Comparison of ENCODE assay signal across 15 cellular contexts in the genomic region with DNA sequence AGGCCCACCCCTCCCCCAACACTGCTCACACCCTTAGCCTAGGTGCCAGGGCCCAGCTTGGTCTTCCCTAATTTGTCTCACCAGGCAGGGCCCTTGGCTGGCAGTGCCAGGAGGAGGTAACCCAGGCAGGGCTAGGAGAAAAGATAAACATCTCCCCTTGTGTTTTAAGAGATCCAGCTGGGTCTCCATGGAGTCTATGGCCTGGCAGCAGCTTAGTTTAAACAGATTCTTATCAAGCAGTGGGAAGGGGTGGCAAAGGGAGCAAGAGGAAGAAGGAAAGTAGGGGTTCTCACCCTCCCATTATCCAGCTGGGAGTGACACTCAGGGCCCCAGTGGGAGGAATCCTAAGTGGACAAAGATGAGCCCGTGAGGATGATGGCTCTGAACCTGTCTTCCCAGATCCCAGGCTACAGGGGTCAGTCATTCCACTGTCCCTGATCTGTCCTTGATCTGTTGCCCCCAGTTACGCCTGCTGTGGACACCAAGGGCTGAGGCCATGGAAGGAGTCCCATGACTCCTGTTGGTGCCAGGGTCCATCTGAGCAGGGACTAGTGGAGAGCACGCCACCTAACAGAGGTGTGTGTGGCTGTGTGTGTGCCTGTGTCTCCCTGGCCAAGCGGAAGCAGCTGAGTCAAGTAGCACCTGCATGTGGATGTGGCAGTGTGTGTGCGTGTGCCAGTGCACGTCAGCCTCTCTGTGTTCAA. TPM values are rescaled to one million over a fixed set of nuclear protein-coding genes. Genes with fewer than 3 reads are reported as not detected.
A peak's percentile ranks its signal among the peaks of the same experiment; 100 is the strongest.
DNase-seq lines count a peak whose midpoint lies in the region; ATAC-seq and TF ChIP-seq lines count a peak whose summit lies in the region.
"Had no signal": no experiment of that assay in that cellular context is flagged by ENCODE, and none has a peak within 500 bp of the region (broad histone marks: within the 10 kb centered on the region; RNA-seq: fewer than 3 reads in every experiment).

No MANE protein-coding gene starts in this region.

- H3K9me3 Mint-ChIP-seq in neural crest cell (no peaks in the 10 kb centered on the region), CD14-positive monocyte (peaks cover 0 to 3% (median 0%) of the 10 kb centered on the region in 7 donors)
- H3K9me3 Mint-ChIP-seq: activated CD4-positive, alpha-beta T cell treated with anti-CD3 and anti-CD28 coated beads, Interleukin-2, amount 10 ng/mL, durations not matched to agents 7 days and 5 days; CD8-positive, alpha-beta T cell had no signal

- intact Hi-C loops in CD14-positive monocyte (cut with micrococcal nuclease), result no loop called here

- no peak overlapping the region for H3K4me3 Mint-ChIP-seq in neural crest cell
- H3K4me3 Mint-ChIP-seq in CD14-positive monocyte, result no peak overlapping the region
- H3K4me3 Mint-ChIP-seq: activated CD4-positive, alpha-beta T cell treated with anti-CD3 and anti-CD28 coated beads, Interleukin-2, amount 10 ng/mL, durations not matched to agents 7 days and 5 days; CD8-positive, alpha-beta T cell had no signal

- no peak for TF ChIP-seq CTCF in neural crest cell (conservative IDR thresholded peaks at IDR 0.05)
- TF ChIP-seq CTCF in CD14-positive monocyte (IDR thresholded peaks at IDR 0.05), result no peak

- DNase-seq in DMS 273 (lab: John Stamatoyannopoulos, UW; ENCODE audit: unreplicated experiment), result peak; percentile 64
- peak; percentile 90 for DNase-seq in NCI-H1092 treated with DMSO at 0.1 percent for 48 hours (lab: John Stamatoyannopoulos, UW)
- DNase-seq in neural crest cell (ENCODE audit: low read depth, low spot score), result no peak
- DNase-seq in medulla oblongata (ENCODE audit: extremely low spot score), result no peak
- no peak for DNase-seq in CD14-positive monocyte (ENCODE audit: low spot score)
- DNase-seq: activated CD4-positive, alpha-beta T cell treated with anti-CD3 and anti-CD28 coated beads, Interleukin-2, amount 10 ng/mL, durations not matched to agents 7 days and 5 days; activated gamma-delta T cell treated with Interleukin-2 at 50 U/mL for 16 hours; CD8-positive, alpha-beta T cell; cerebellar nuclear complex; esophagus squamous epithelium; Karpas-422 had no signal

- peak; percentile 57 for ATAC-seq in SK-N-SH treated with all-trans-retinoic acid at 6 μM for 48 hours
- ATAC-seq in GM21367 (IDR thresholded peaks at IDR 0.05; ENCODE audit: unreplicated experiment), result no peak
- ATAC-seq in HG03432 (IDR thresholded peaks at IDR 0.05; ENCODE audit: unreplicated experiment), result no peak
- ATAC-seq: CD8-positive, alpha-beta T cell; HCT116 had no signal

- H3K4me1 Mint-ChIP-seq in neural crest cell (peaks cover 18% of the 10 kb centered on the region), CD14-positive monocyte (peaks cover 30% of the 10 kb centered on the region)
- H3K4me1 Mint-ChIP-seq: activated CD4-positive, alpha-beta T cell treated with anti-CD3 and anti-CD28 coated beads, Interleukin-2, amount 10 ng/mL, durations not matched to agents 7 days and 5 days had no signal

- H3K27me3 Mint-ChIP-seq in neural crest cell (ENCODE audit: low read depth), result no peaks in the 10 kb centered on the region
- peaks cover 0 to 3% (median 2%) of the 10 kb centered on the region in 3 donors for H3K27me3 Mint-ChIP-seq in CD14-positive monocyte (ENCODE audit: low read depth in 3 of 3)

- H3K27ac Mint-ChIP-seq in neural crest cell (ENCODE audit: unreplicated experiment), result peak overlapping the region; percentile 81
- H3K27ac Mint-ChIP-seq in CD14-positive monocyte, result peak overlapping the region in 1 of 7 donors; percentile 85
- H3K27ac Mint-ChIP-seq: activated CD4-positive, alpha-beta T cell treated with anti-CD3 and anti-CD28 coated beads, Interleukin-2, amount 10 ng/mL, durations not matched to agents 7 days and 5 days; CD8-positive, alpha-beta T cell had no signal

- no peaks in the 10 kb centered on the region for H3K36me3 Mint-ChIP-seq in neural crest cell (ENCODE audit: low read depth)
- no peaks in the 10 kb centered on the region for H3K36me3 Mint-ChIP-seq in CD14-positive monocyte
- H3K36me3 Mint-ChIP-seq: CD8-positive, alpha-beta T cell had no signal

TF ChIP-seq in SK-N-SH treated with all-trans-retinoic acid at 6 μM for 48 hours, 23 proteins besides CTCF, POLR2A, EP300 and RAD21:
- TF ChIP-seq ESRRG (CRISPR knock-in tag; IDR thresholded peaks at IDR 0.05), result no peak
- TF ChIP-seq SNAI2 (CRISPR knock-in tag; IDR thresholded peaks at IDR 0.05), result no peak
- TF ChIP-seq RARB (CRISPR knock-in tag; IDR thresholded peaks at IDR 0.05), result no peak
- TF ChIP-seq BACH2 (CRISPR knock-in tag; IDR thresholded peaks at IDR 0.05; ENCODE audit: borderline replicate concordance), result no peak

RNA-seq across cellular contexts. Expression of a gene that starts 47.4 kb away (rescaled TPM):
- total RNA-seq in neural crest cell, result 0.70 and 1.3 TPM in 2 replicates
- under 1 TPM; 0.09 to 0.15 TPM for polyA plus RNA-seq in CD14-positive monocyte
- total RNA-seq: CD8-positive, alpha-beta T cell had no signal

RNA-seq across cellular contexts. Expression of a gene that starts 51.6 kb away (rescaled TPM):
- 93.5 and 96.2 TPM in 2 replicates for total RNA-seq in neural crest cell
- polyA plus RNA-seq in CD14-positive monocyte, result 1 to 10 TPM; 6.2 to 7.2 TPM
- total RNA-seq: CD8-positive, alpha-beta T cell had no signal

Comparison
In these comparisons a context has a peak if more than half of its experiments do, and no peak if none do; other contexts are left out.
1. DNase-seq: peak in DMS 273 (single experiment) and NCI-H1092 treated with DMSO at 0.1 percent for 48 hours (single experiment); none in neural crest cell (single experiment), medulla oblongata (single experiment) and CD14-positive monocyte (single experiment).